23 cellular contexts compared by ENCODE assay signal in the genomic region with DNA sequence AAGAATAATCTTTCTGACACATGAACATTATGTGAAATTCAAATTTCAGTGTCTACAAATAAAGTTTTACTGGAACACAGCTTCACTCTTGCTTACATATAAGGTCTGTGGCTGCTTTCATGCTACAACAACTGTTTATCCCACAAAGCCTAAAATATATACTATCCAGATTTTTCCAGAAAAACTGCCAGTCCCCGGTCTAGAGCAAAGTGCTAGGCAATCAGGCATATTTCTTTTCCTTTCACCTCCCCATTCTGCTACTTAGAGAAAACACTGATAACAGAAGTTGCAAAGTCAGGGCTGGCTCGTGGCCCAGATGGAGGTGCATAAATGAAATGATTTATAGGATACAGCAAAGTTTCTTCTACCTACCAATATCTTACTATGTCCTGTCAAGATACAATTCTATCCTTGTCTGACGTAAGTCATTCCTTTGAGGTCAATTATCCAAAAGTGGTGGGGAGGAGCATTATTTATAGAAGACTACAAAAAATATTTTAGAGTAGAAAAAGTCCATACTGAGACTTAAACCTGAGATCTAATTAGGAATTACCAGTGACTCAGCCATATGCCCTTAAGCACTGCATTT.
"Had no signal": no experiment of that assay in that cellular context is flagged by ENCODE, and none has a peak within 500 bp of the region (broad histone marks: within the 10 kb centered on the region; RNA-seq: fewer than 3 reads in every experiment).

No MANE protein-coding gene starts in this region.

- H3K27me3 ChIP-seq: adrenal gland, breast epithelium, foreskin keratinocyte, left lung, neutrophil, right lobe of liver, vagina had no signal

- H3K4me1 ChIP-seq: adrenal gland, breast epithelium, foreskin keratinocyte, left lung, parathyroid adenoma, vagina had no signal

- DNase-seq: activated CD4-positive, alpha-beta T cell treated with anti-CD3 and anti-CD28 coated beads for 36 hours; activated CD4-positive, alpha-beta T cell treated with anti-CD3 and anti-CD28 coated beads, Interleukin-2, amount 50 U/mL, for 4 hours; activated CD8-positive, alpha-beta memory T cell treated with anti-CD3 and anti-CD28 coated beads for 24 hours; activated CD8-positive, alpha-beta memory T cell treated with anti-CD3 and anti-CD28 coated beads, Interleukin-2, amount 50 U/mL, for 4 hours; activated naive CD4-positive, alpha-beta T cell; activated T-cell treated with anti-CD3 and anti-CD28 coated beads, Interleukin-2, amount 50 U/mL, for 24 hours; effector memory CD4-positive, alpha-beta T cell; foreskin keratinocyte; kidney; left lung; right lobe of liver; stimulated activated CD4-positive, alpha-beta T cell treated with anti-CD3 and anti-CD28 coated beads, Interleukin-2, amount 100 ng/mL, for 24 hours had no signal

- H3K36me3 ChIP-seq: adrenal gland, breast epithelium, left lung, neutrophil, right lobe of liver, vagina had no signal

- H3K27ac ChIP-seq: adrenal gland, breast epithelium, foreskin keratinocyte, left lung, neutrophil, parathyroid adenoma, right lobe of liver, skin epidermis, vagina had no signal

- FAIRE-seq: astrocyte, colon, kidney had no signal

- ATAC-seq: activated CD4-positive, alpha-beta T cell treated with anti-CD3 and anti-CD28 coated beads for 36 hours; foreskin keratinocyte; left lung; natural killer cell treated with Interleukin-12 subunit alpha and Interleukin-12 subunit beta and Interleukin-15 and Interleukin-18, amount 100 ng/mL, for 72 hours; right lobe of liver; stimulated activated effector memory CD8-positive, alpha-beta T cell treated with anti-CD3 and anti-CD28 coated beads, Interleukin-12 subunit alpha, Interleukin-12 subunit beta, amount 100 ng/mL, for 72 hours; WTC11 had no signal

- H3K4me3 ChIP-seq: adrenal gland, breast epithelium, left lung, right lobe of liver, skin epidermis, vagina had no signal

- H3K9me3 ChIP-seq: breast epithelium, neutrophil, right lobe of liver, vagina had no signal
